In genomic region chr5:43824325-43824964, GRCh38 we compare ENCODE assay signal across 5 cellular contexts.
DNase-seq lines count a peak whose midpoint lies in the region; ATAC-seq, FAIRE-seq and TF ChIP-seq lines count a peak whose summit lies in the region.
"Not testable (repeated sequence)": the region's sequence is repeated elsewhere in the genome, so short reads cannot be mapped to it uniquely, and the experiment has no call there.

No MANE protein-coding gene starts in this region.

- not testable (repeated sequence) for H3K9ac ChIP-seq in kidney (ENCODE audit: low read length in 2 of 2)

- H3K36me3 ChIP-seq in kidney (ENCODE audit: control insufficient read depth in 1 of 2, insufficient read depth in 2 of 2, low read length in 2 of 2); upper lobe of right lung: not testable (repeated sequence)

- not testable (repeated sequence) for H3K4me1 ChIP-seq in kidney (ENCODE audit: control insufficient read depth in 1 of 2, insufficient read depth in 1 of 2, low read depth in 1 of 2, low read length in 2 of 2); upper lobe of right lung

- peak; percentile 6 for DNase-seq in activated gamma-delta T cell (lab: John Stamatoyannopoulos, UW)
- peak; percentile 17 for DNase-seq in glutamatergic neuron
- peak; percentile 46 for DNase-seq in kidney
- DNase-seq in nephron progenitor cell = peak; percentile 2
- peak; percentile 46 for DNase-seq in upper lobe of right lung

- TF ChIP-seq CTCF in glutamatergic neuron (IDR thresholded peaks at IDR 0.05; ENCODE audit: partially characterized antibody, unreplicated experiment); kidney (IDR thresholded peaks at IDR 0.05; ENCODE audit: borderline replicate concordance, extremely low read depth, insufficient read depth); nephron progenitor cell (IDR thresholded peaks at IDR 0.05); upper lobe of right lung (IDR thresholded peaks at IDR 0.05): not testable (repeated sequence)

- H3K27me3 ChIP-seq in upper lobe of right lung = not testable (repeated sequence)

- H3K27ac Mint-ChIP-seq in glutamatergic neuron (ENCODE audit: unreplicated experiment); nephron progenitor cell: not testable (repeated sequence)

- not testable (repeated sequence) for ATAC-seq in upper lobe of right lung

- H3K9me3 Mint-ChIP-seq in glutamatergic neuron (ENCODE audit: unreplicated experiment) = not testable (repeated sequence)
- peaks cover 26% of the 10 kb centered on the region for H3K9me3 Mint-ChIP-seq in nephron progenitor cell

- not testable (repeated sequence) for H3K27ac ChIP-seq in kidney (ENCODE audit: low read depth in 2 of 2, low read length in 2 of 2); upper lobe of right lung

- H3K4me1 Mint-ChIP-seq in glutamatergic neuron (ENCODE audit: low read depth, unreplicated experiment); nephron progenitor cell: not testable (repeated sequence)

- not testable (repeated sequence) for H3K4me3 Mint-ChIP-seq in glutamatergic neuron (ENCODE audit: unreplicated experiment); nephron progenitor cell

- H3K9me3 ChIP-seq in kidney (ENCODE audit: control insufficient read depth in 1 of 2, low read length in 2 of 2); upper lobe of right lung: not testable (repeated sequence)

- H3K27me3 Mint-ChIP-seq in glutamatergic neuron (ENCODE audit: unreplicated experiment); nephron progenitor cell (ENCODE audit: low read depth, poor library complexity): not testable (repeated sequence)

- intact Hi-C loops in kidney (cut with DNase I); upper lobe of right lung (cut with DNase I): not testable (repeated sequence)

- H3K4me3 ChIP-seq in kidney (ENCODE audit: low read length in 2 of 2); upper lobe of right lung: not testable (repeated sequence)

- not testable (repeated sequence) for FAIRE-seq in kidney (lab: Jason Lieb, UNC)

- not testable (repeated sequence) for H3K36me3 Mint-ChIP-seq in glutamatergic neuron (ENCODE audit: unreplicated experiment); nephron progenitor cell (ENCODE audit: low read depth)
